Comparison of ENCODE assay signal across 8 cellular contexts in genomic region chr1:94025383-94026340, GRCh38.
DNase-seq lines count a peak whose midpoint lies in the region; ATAC-seq, FAIRE-seq and TF ChIP-seq lines count a peak whose summit lies in the region.

No MANE protein-coding gene starts in this region.

- H3K79me1 ChIP-seq in IMR-90 (ENCODE audit: low read depth in 1 of 2, low read length in 2 of 2): no peaks in the 10 kb centered on the region

- 0 out of 3 replicates have a peak overlapping the region, but pooled peaks have one; percentile 9 for H2BK15ac ChIP-seq in IMR-90 (ENCODE audit: low read depth, low read length)

- intact Hi-C loops in IMR-90 (cut with micrococcal nuclease): loop anchor here (1.0 to 10.0 kb wide), 3 partner anchors 311 to 779 kb away; no protein-coding TSS in a partner anchor

- H2BK20ac ChIP-seq in IMR-90 (ENCODE audit: low read depth, low read length): no peak overlapping the region

- peak overlapping the region; percentile 57; the same call in 1 of the 2 replicates for H3K4me2 ChIP-seq in IMR-90 (ENCODE audit: low read depth, low read length)

- H4K5ac ChIP-seq in IMR-90 (ENCODE audit: low read depth, low read length): peak overlapping the region; percentile 22; the same call in 1 of the 2 replicates

- H3K4ac ChIP-seq in IMR-90 (ENCODE audit: low read depth, low read length): no peak overlapping the region

- H3K56ac ChIP-seq in IMR-90 (ENCODE audit: extremely low read depth, insufficient read depth, low read length): no peak overlapping the region

- H3K9ac ChIP-seq in IMR-90 (ENCODE audit: low read depth, low read length): no peak overlapping the region

- H2BK5ac ChIP-seq in IMR-90 (ENCODE audit: low read depth, low read length, poor library complexity, severe bottlenecking): no peak overlapping the region

- peaks cover 15% of the 10 kb centered on the region for H3K4me1 ChIP-seq in IMR-90 (ENCODE audit: control insufficient read depth, insufficient read depth, low read length)
- peaks cover 0 to 5% (median 0%) of the 10 kb centered on the region in 4 donors for H3K4me1 ChIP-seq in Peyer's patch

- H3K36me3 ChIP-seq in IMR-90 (ENCODE audit: control insufficient read depth, insufficient read depth, low read length) (no peaks in the 10 kb centered on the region), Peyer's patch (no peaks in the 10 kb centered on the region)

- peak overlapping the region; percentile 33; the same call in 1 of the 2 replicates for H4K91ac ChIP-seq in IMR-90 (ENCODE audit: insufficient read depth, low read depth, low read length)

- peak; percentile 78 for DNase-seq in EL
- peak; percentile 79 for DNase-seq in IMR-90
- DNase-seq in Peyer's patch: no peak
- DNase-seq in mucosa of gallbladder (ENCODE audit: low spot score): peak; percentile 48
- no peak for DNase-seq in activated gamma-delta T cell (lab: John Stamatoyannopoulos, UW)

- no peak overlapping the region for H2AK5ac ChIP-seq in IMR-90 (ENCODE audit: low read depth, low read length)

- no peak overlapping the region for H3K4me3 ChIP-seq in IMR-90 (ENCODE audit: insufficient read depth, low read depth, low read length)
- no peak overlapping the region for H3K4me3 ChIP-seq in Peyer's patch

- no peak overlapping the region for H3K14ac ChIP-seq in IMR-90 (replicated peaks; ENCODE audit: low read depth, low read length)

- CTCF ChIA-PET in IMR-90 (lab: Yijun Ruan, JAX): interaction anchor here (0.5 to 8.3 kb wide), 13 partner anchors 10 to 438 kb away, joined by 3 to 90 read pairs (median 3); no protein-coding TSS in a partner anchor

- H3K9me1 ChIP-seq in IMR-90 (ENCODE audit: insufficient read depth, low read length): peaks cover 8% of the 10 kb centered on the region

- peak; percentile 83 for TF ChIP-seq CTCF in IMR-90 (conservative IDR thresholded peaks at IDR 0.05; ENCODE audit: low read depth, low read length)
- TF ChIP-seq CTCF in Peyer's patch (IDR thresholded peaks at IDR 0.05): peak; percentile 44 to 76 (median 63)

- no peak overlapping the region for H3K23ac ChIP-seq in IMR-90 (ENCODE audit: low read depth, low read length)

- TF ChIP-seq POLR2A in IMR-90 (IDR thresholded peaks at IDR 0.05; ENCODE audit: low read depth, low read length): no peak
- no peak for TF ChIP-seq POLR2A in Peyer's patch (IDR thresholded peaks at IDR 0.05)

- H2BK120ac ChIP-seq in IMR-90 (ENCODE audit: low read depth, low read length): peak overlapping the region; percentile 9; the same call in 1 of the 2 replicates

- peak; percentile 89 for FAIRE-seq in endometrium (lab: Jason Lieb, UNC)

- POLR2A ChIA-PET in IMR-90 (lab: Charles Lee; ENCODE audit: unreplicated experiment): interaction anchor here (0.6 kb wide), 1 partner anchor 515 kb away, joined by 3 read pairs; no protein-coding TSS in a partner anchor

- no peaks in the 10 kb centered on the region for H3K9me3 ChIP-seq in IMR-90 (ENCODE audit: control insufficient read depth, insufficient read depth, low read length)
- no peaks in the 10 kb centered on the region for H3K9me3 ChIP-seq in Peyer's patch

- dilution Hi-C loops in IMR-90 (cut with HindIII; ENCODE audit: low sequenced_read_pairs, unreplicated experiment): no loop called here

- in situ Hi-C loops in IMR-90 (cut with MboI; ENCODE audit: low sequenced_read_pairs): loop anchor here (10.0 to 25.0 kb wide), 2 partner anchors 309 to 437 kb away; no protein-coding TSS in a partner anchor

- H3K18ac ChIP-seq in IMR-90 (ENCODE audit: low read depth, low read length): peak overlapping the region; percentile 48; the same call in 1 of the 2 replicates

- no peak overlapping the region; a peak in 1 of 4 replicates for H4K8ac ChIP-seq in IMR-90 (ENCODE audit: low read depth in 2 of 2, low read length in 2 of 2)

- no TSS peak for BruUV-seq in IMR-90 (replicated peaks; lab: Mats Ljungman, UMichigan)

- H2AK9ac ChIP-seq in IMR-90 (replicated peaks; ENCODE audit: low read depth, low read length, poor library complexity): no peak overlapping the region

- TF ChIP-seq RAD21 in IMR-90 (IDR thresholded peaks at IDR 0.05; ENCODE audit: low read length): peak; percentile 81

- 73% methylated on average over 7 of the region's 18 CpGs; no CpG with 5 or more reads in 1 of the 2 experiments for WGBS in IMR-90 (ENCODE audit: extremely low coverage in 2 of 2, insufficient read length in 1 of 2), 2 experiments

- H3K27ac ChIP-seq in IMR-90 (ENCODE audit: insufficient read depth, low read length) (no peak overlapping the region), Peyer's patch (no peak overlapping the region)

- H3K27me3 ChIP-seq in IMR-90 (ENCODE audit: control insufficient read depth, insufficient read depth, low read length) (no peaks in the 10 kb centered on the region), Peyer's patch (no peaks in the 10 kb centered on the region)

- H2AFZ ChIP-seq in IMR-90 (replicated peaks; ENCODE audit: low read length, poor library complexity): peak overlapping the region; percentile 60

- peak; percentile 50 for ATAC-seq in IMR-90 (ENCODE audit: low read depth)
- ATAC-seq in HG03159 (IDR thresholded peaks at IDR 0.05; ENCODE audit: unreplicated experiment): no peak
- ATAC-seq in GM19452 (IDR thresholded peaks at IDR 0.05; ENCODE audit: unreplicated experiment): no peak

- H4K20me1 ChIP-seq in IMR-90 (ENCODE audit: insufficient read depth, low read length): peaks cover 6% of the 10 kb centered on the region; the same call in 1 of the 2 replicates

TF ChIP-seq in IMR-90, 13 proteins besides CTCF, POLR2A, EP300 and RAD21:
- TF ChIP-seq FOS (IDR thresholded peaks at IDR 0.05; ENCODE audit: low read depth, low read length): no peak
- peak; percentile 94 for TF ChIP-seq SMC3 (IDR thresholded peaks at IDR 0.05; ENCODE audit: low read depth, low read length)

Comparison
In these comparisons a context has a peak if more than half of its experiments do, and no peak if none do; other contexts are left out.
1. DNase-seq: peak in EL (single experiment), IMR-90 (single experiment) and mucosa of gallbladder (single experiment); none in Peyer's patch (0 of 3) and activated gamma-delta T cell (single experiment).